In genomic region chr14:102063092-102063807, GRCh38 we compare ENCODE assay signal across 8 cellular contexts. TPM values are rescaled to one million over a fixed set of nuclear protein-coding genes. Genes with fewer than 3 reads are reported as not detected.
DNase-seq lines count a peak whose midpoint lies in the region; ATAC-seq lines count a peak whose summit lies in the region.

No MANE protein-coding gene starts in this region.

- peak; percentile 95 for ATAC-seq in left colon
- no peak for ATAC-seq in GM19035 (IDR thresholded peaks at IDR 0.05; ENCODE audit: unreplicated experiment)

- 0 out of 2 replicates have a peak, but pooled peaks cover 2% of the 10 kb centered on the region for H3K9me3 ChIP-seq in HAP-1

- no peak overlapping the region for H3K4me3 ChIP-seq in HAP-1

- no peaks in the 10 kb centered on the region for H3K36me3 ChIP-seq in HAP-1 (replicated peaks)

- DNase-seq in COLO829 (ENCODE audit: low spot score) (peak; percentile 88), HAP-1 (ENCODE audit: low spot score in 2 of 2) (peak; percentile 90 to 93), NCI-H226 (peak; percentile 64), cerebellum (ENCODE audit: low spot score) (peak; percentile 81), left colon (peak; percentile 83 to 91)
- peak; percentile 48 for DNase-seq in activated CD4-positive, alpha-beta T cell treated with anti-CD3 and anti-CD28 coated beads for 1 hour
- DNase-seq in stimulated activated CD4-positive, alpha-beta T cell treated with anti-CD3 and anti-CD28 coated beads, Interleukin-4, amount 100 ng/mL, for 1 hour: peak; percentile 68

- in situ Hi-C loops in HAP-1 (cut with MboI; ENCODE audit: low sequenced_read_pairs): no loop called here

- no peaks in the 10 kb centered on the region for H3K4me1 ChIP-seq in HAP-1

- H3K27me3 ChIP-seq in HAP-1 (ENCODE audit: low read depth): no peaks in the 10 kb centered on the region

- intact Hi-C loops in left colon (cut with DNase I, micrococcal nuclease): no loop called here

RNA-seq across cellular contexts. Expression of gene HSP90AA1, which starts 23.6 kb away (rescaled TPM):
- total RNA-seq in cerebellum (271 TPM), left colon (100 to 1,000 TPM; 182 to 274 TPM)
